ENCODE assay signal across 35 cellular contexts in the genomic region with DNA sequence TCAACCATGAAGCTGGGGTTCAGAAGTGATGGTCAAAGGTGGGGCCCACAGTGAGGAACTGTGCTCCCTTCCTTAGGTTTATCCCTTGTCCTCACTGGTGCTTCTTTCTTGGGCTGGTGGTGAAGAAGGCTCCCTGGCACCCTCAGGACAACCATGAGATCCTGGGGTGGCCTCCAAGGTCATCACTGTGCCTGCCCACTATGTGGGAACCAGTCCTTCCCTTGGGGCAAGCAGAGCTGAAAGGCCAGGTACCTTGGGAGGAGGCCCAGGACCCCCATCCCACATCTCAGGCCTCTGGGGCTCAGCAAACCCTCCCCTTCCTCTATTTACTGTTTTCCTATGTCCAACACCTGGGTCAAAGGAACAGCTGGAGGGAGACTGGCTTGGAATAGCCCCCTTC. TPM values are rescaled to one million over a fixed set of nuclear protein-coding genes. Genes with fewer than 3 reads are reported as not detected.
"Had no signal": no experiment of that assay in that cellular context is flagged by ENCODE, and none has a peak within 500 bp of the region (broad histone marks: within the 10 kb centered on the region; RNA-seq: fewer than 3 reads in every experiment).

No MANE protein-coding gene starts in this region.

- DNase-seq: activated B cell treated with CpG ODN at 0.5 μM for 24 hours; activated CD4-positive, alpha-beta memory T cell treated with anti-CD3 and anti-CD28 coated beads for 36 hours; activated CD4-positive, alpha-beta T cell treated with anti-CD3 and anti-CD28 coated beads for 4 hours; activated CD4-positive, alpha-beta T cell treated with anti-CD3 and anti-CD28 coated beads, Interleukin-2, amount 50 U/mL, for 1 hour; activated CD4-positive, CD25-positive, alpha-beta regulatory T cell treated with anti-CD3 and anti-CD28 coated beads, Interleukin-2, amount 50 U/mL, for 72 hours; activated CD8-positive, alpha-beta memory T cell treated with anti-CD3 and anti-CD28 coated beads, Interleukin-2, amount 50 U/mL, for 4 hours; activated effector memory CD4-positive, alpha-beta T cell treated with Interleukin-2 at 50 U/mL for 16 hours; activated naive CD8-positive, alpha-beta T cell treated with anti-CD3 and anti-CD28 coated beads, Interleukin-2, amount 10 ng/mL, durations not matched to agents 7 days and 5 days; activated T-cell treated with anti-CD3 and anti-CD28 coated beads for 4 hours; activated T-cell treated with anti-CD3 and anti-CD28 coated beads, Interleukin-2, amount 50 U/mL, for 4 hours; amygdala; Karpas-422; NCI-H1048; NCI-H1105 treated with DMSO at 0.1 percent for 48 hours; NCI-H1436 treated with DMSO at 0.1 percent for 48 hours; NCI-H1694 treated with DMSO at 0.1 percent for 48 hours; NCI-H2029; NCI-H345; NCI-H524 treated with DMSO at 0.1 percent for 48 hours; NK-92 treated with Interleukin-12 subunit alpha and Interleukin-12 subunit beta, amount 100 ng/mL, for 24 hours; PC-3; Peyer's patch; RPMI8226; SIG-M5; SW 1271; T-helper 1 cell; T-helper 2 cell; T-helper 9 cell had no signal

- H3K9me3 ChIP-seq: ascending aorta, Peyer's patch had no signal

- H3K27me3 ChIP-seq: ascending aorta, cardiac muscle cell, Peyer's patch had no signal

- H3K4me1 ChIP-seq: ascending aorta had no signal

- H3K27ac ChIP-seq: ascending aorta, cardiac muscle cell, VCaP had no signal

- ATAC-seq: activated T-cell treated with anti-CD3 and anti-CD28 coated beads, Interleukin-2, amount 50 U/mL, for 4 hours; PC-3; Right ventricle myocardium inferior had no signal

- H3K4me3 ChIP-seq: ascending aorta, cardiac muscle cell, Peyer's patch had no signal

- H3K36me3 ChIP-seq: ascending aorta, cardiac muscle cell, Peyer's patch had no signal

RNA-seq across cellular contexts. Expression of a gene that starts 0.5 kb away (rescaled TPM):
- total RNA-seq: activated B cell treated with CpG ODN at 0.5 μM for 24 hours; activated CD4-positive, alpha-beta memory T cell treated with anti-CD3 and anti-CD28 coated beads for 36 hours; activated naive CD8-positive, alpha-beta T cell treated with anti-CD3 and anti-CD28 coated beads, Interleukin-2, amount 10 ng/mL, durations not matched to agents 7 days and 5 days; cardiac muscle cell; MCF 10A; NCI-H460; PC-3; Peyer's patch; SK-MEL-5 had no signal
- polyA plus RNA-seq: cardiac muscle cell had no signal

RNA-seq across cellular contexts. Expression of a gene that starts 18.4 kb away (rescaled TPM):
- total RNA-seq: activated B cell treated with CpG ODN at 0.5 μM for 24 hours; activated CD4-positive, alpha-beta memory T cell treated with anti-CD3 and anti-CD28 coated beads for 36 hours; activated naive CD8-positive, alpha-beta T cell treated with anti-CD3 and anti-CD28 coated beads, Interleukin-2, amount 10 ng/mL, durations not matched to agents 7 days and 5 days; activated T-cell treated with anti-CD3 and anti-CD28 coated beads, Interleukin-2, amount 50 U/mL, for 4 hours; MCF 10A; NCI-H460; PC-3; SK-MEL-5 had no signal

RNA-seq across cellular contexts. Expression of a gene that starts 29.1 kb away (rescaled TPM):
- total RNA-seq: activated B cell treated with CpG ODN at 0.5 μM for 24 hours, MCF 10A, PC-3, Peyer's patch, Right ventricle myocardium inferior, SK-MEL-5 had no signal
